ENCODE assay signal across 8 cellular contexts in genomic region chr3:185270262-185270955, GRCh38. TPM values are rescaled to one million over a fixed set of nuclear protein-coding genes. Genes with fewer than 3 reads are reported as not detected.
A peak's percentile ranks its signal among the peaks of the same experiment; 100 is the strongest.
DNase-seq lines count a peak whose midpoint lies in the region; ATAC-seq and TF ChIP-seq lines count a peak whose summit lies in the region.

No MANE protein-coding gene starts in this region.

- TF ChIP-seq RAD21 in IMR-90 (IDR thresholded peaks at IDR 0.05; ENCODE audit: low read length), result peak; percentile 62

- H4K5ac ChIP-seq in IMR-90 (ENCODE audit: low read depth, low read length), result no peak overlapping the region

- no peak overlapping the region for H3K23ac ChIP-seq in IMR-90 (ENCODE audit: low read depth, low read length)

- H3K9me3 ChIP-seq in IMR-90 (ENCODE audit: control insufficient read depth, insufficient read depth, low read length), result no peaks in the 10 kb centered on the region
- no peaks in the 10 kb centered on the region for H3K9me3 ChIP-seq in Peyer's patch
- no peaks in the 10 kb centered on the region for H3K9me3 ChIP-seq in testis

- dilution Hi-C loops in IMR-90 (cut with HindIII; ENCODE audit: low sequenced_read_pairs, unreplicated experiment), result no loop called here

- intact Hi-C loops in IMR-90 (cut with micrococcal nuclease) (loop anchor here (5.0 kb wide), 1 partner anchor 393 kb away; no protein-coding TSS in a partner anchor), testis (cut with DNase I; ENCODE audit: low total_unique reads) (no loop called here)

- DNase-seq in GM03348 (ENCODE audit: low spot score) (peak; percentile 61), IMR-90 (peak; percentile 31), Peyer's patch (no peak), germinal center (ENCODE audit: low spot score) (peak; percentile 25), testis (peak; percentile 25), superior temporal gyrus (ENCODE audit: extremely low spot score) (no peak), occipital lobe (lab: John Stamatoyannopoulos, UW) (no peak)

- H2AK5ac ChIP-seq in IMR-90 (ENCODE audit: low read depth, low read length), result no peak overlapping the region

- ATAC-seq in IMR-90 (ENCODE audit: low read depth) (peak; percentile 89), HG03565 (IDR thresholded peaks at IDR 0.05; ENCODE audit: unreplicated experiment) (no peak)

- WGBS in IMR-90 (ENCODE audit: extremely low coverage in 2 of 2, insufficient read length in 1 of 2), 2 experiments, result no CpG with 5 or more reads among the region's 4 CpGs
- WGBS in testis, 2 donors, result 56 to 61% methylated on average over 4 of the region's 4 CpGs

- H2AK9ac ChIP-seq in IMR-90 (replicated peaks; ENCODE audit: low read depth, low read length, poor library complexity), result no peak overlapping the region

- TF ChIP-seq CTCF in IMR-90 (conservative IDR thresholded peaks at IDR 0.05; ENCODE audit: low read depth, low read length), result peak; percentile 54
- peak in 4 of 6 experiments; percentile 7 to 52 (median 42) for TF ChIP-seq CTCF in Peyer's patch (IDR thresholded peaks at IDR 0.05)
- peak in 2 of 3 experiments; percentile 9 to 15 for TF ChIP-seq CTCF in testis (IDR thresholded peaks at IDR 0.05)

- H3K27ac ChIP-seq in IMR-90 (ENCODE audit: insufficient read depth, low read length) (no peak overlapping the region), Peyer's patch (no peak overlapping the region), testis (no peak overlapping the region)

- TF ChIP-seq POLR2A in IMR-90 (IDR thresholded peaks at IDR 0.05; ENCODE audit: low read depth, low read length) (no peak), Peyer's patch (IDR thresholded peaks at IDR 0.05) (no peak), testis (IDR thresholded peaks at IDR 0.05) (no peak)

- no peak overlapping the region for H3K56ac ChIP-seq in IMR-90 (ENCODE audit: extremely low read depth, insufficient read depth, low read length)

- CTCF ChIA-PET in IMR-90 (lab: Yijun Ruan, JAX), result interaction anchor here (0.6 to 0.8 kb wide), 2 partner anchors 8 to 335 kb away, joined by 4 to 5 read pairs; no protein-coding TSS in a partner anchor

- H3K79me1 ChIP-seq in IMR-90 (ENCODE audit: low read depth in 1 of 2, low read length in 2 of 2), result no peaks in the 10 kb centered on the region

- H3K4me2 ChIP-seq in IMR-90 (ENCODE audit: low read depth, low read length), result no peak overlapping the region

- H3K4me3 ChIP-seq in IMR-90 (ENCODE audit: insufficient read depth, low read depth, low read length) (no peak overlapping the region), Peyer's patch (no peak overlapping the region), testis (no peak overlapping the region)

- no peak overlapping the region for H4K91ac ChIP-seq in IMR-90 (ENCODE audit: insufficient read depth, low read depth, low read length)

- H3K4ac ChIP-seq in IMR-90 (ENCODE audit: low read depth, low read length), result no peak overlapping the region

- H3K9ac ChIP-seq in IMR-90 (ENCODE audit: low read depth, low read length), result no peak overlapping the region

- peaks cover 4% of the 10 kb centered on the region for H3K27me3 ChIP-seq in IMR-90 (ENCODE audit: control insufficient read depth, insufficient read depth, low read length)
- no peaks in the 10 kb centered on the region for H3K27me3 ChIP-seq in Peyer's patch
- no peaks in the 10 kb centered on the region for H3K27me3 ChIP-seq in testis

- H2BK120ac ChIP-seq in IMR-90 (ENCODE audit: low read depth, low read length), result no peak overlapping the region

- H3K36me3 ChIP-seq in IMR-90 (ENCODE audit: control insufficient read depth, insufficient read depth, low read length), result no peaks in the 10 kb centered on the region
- H3K36me3 ChIP-seq in Peyer's patch, result no peaks in the 10 kb centered on the region
- H3K36me3 ChIP-seq in testis (ENCODE audit: low read depth, missing control alignments), result no peaks in the 10 kb centered on the region

- no peak overlapping the region for H4K8ac ChIP-seq in IMR-90 (ENCODE audit: low read depth in 2 of 2, low read length in 2 of 2)

- no TSS peak for BruUV-seq in IMR-90 (replicated peaks; lab: Mats Ljungman, UMichigan)

- H2BK15ac ChIP-seq in IMR-90 (ENCODE audit: low read depth, low read length), result no peak overlapping the region

- H4K20me1 ChIP-seq in IMR-90 (ENCODE audit: insufficient read depth, low read length), result no peaks in the 10 kb centered on the region

- H2BK5ac ChIP-seq in IMR-90 (ENCODE audit: low read depth, low read length, poor library complexity, severe bottlenecking), result no peak overlapping the region

- H3K4me1 ChIP-seq in IMR-90 (ENCODE audit: control insufficient read depth, insufficient read depth, low read length), result no peaks in the 10 kb centered on the region
- H3K4me1 ChIP-seq in Peyer's patch, result no peaks in the 10 kb centered on the region
- no peaks in the 10 kb centered on the region for H3K4me1 ChIP-seq in testis

- in situ Hi-C loops in IMR-90 (cut with MboI; ENCODE audit: low sequenced_read_pairs), result no loop called here

- H3K14ac ChIP-seq in IMR-90 (replicated peaks; ENCODE audit: low read depth, low read length), result no peak overlapping the region

- H3K18ac ChIP-seq in IMR-90 (ENCODE audit: low read depth, low read length), result no peak overlapping the region

- no peaks in the 10 kb centered on the region for H3K9me1 ChIP-seq in IMR-90 (ENCODE audit: insufficient read depth, low read length)

- no peak overlapping the region for H2AFZ ChIP-seq in IMR-90 (replicated peaks; ENCODE audit: low read length, poor library complexity)

- POLR2A ChIA-PET in IMR-90 (lab: Charles Lee; ENCODE audit: unreplicated experiment), result no interaction called here

- H2BK20ac ChIP-seq in IMR-90 (ENCODE audit: low read depth, low read length), result no peak overlapping the region

TF ChIP-seq in IMR-90, 13 proteins besides CTCF, POLR2A, EP300 and RAD21:
- no peak for TF ChIP-seq CEBPB (IDR thresholded peaks at IDR 0.05; ENCODE audit: low read depth, low read length)
- TF ChIP-seq, protein P1, sequence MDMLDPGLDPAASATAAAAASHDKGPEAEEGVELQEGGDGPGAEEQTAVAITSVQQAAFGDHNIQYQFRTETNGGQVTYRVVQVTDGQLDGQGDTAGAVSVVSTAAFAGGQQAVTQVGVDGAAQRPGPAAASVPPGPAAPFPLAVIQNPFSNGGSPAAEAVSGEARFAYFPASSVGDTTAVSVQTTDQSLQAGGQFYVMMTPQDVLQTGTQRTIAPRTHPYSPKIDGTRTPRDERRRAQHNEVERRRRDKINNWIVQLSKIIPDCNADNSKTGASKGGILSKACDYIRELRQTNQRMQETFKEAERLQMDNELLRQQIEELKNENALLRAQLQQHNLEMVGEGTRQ (IDR thresholded peaks at IDR 0.05; ENCODE audit: low read depth, low read length), result no peak
- TF ChIP-seq RFX5 (IDR thresholded peaks at IDR 0.05; ENCODE audit: low read depth, low read length), result no peak
- TF ChIP-seq CHD1 (IDR thresholded peaks at IDR 0.05; ENCODE audit: low read depth, low read length), result no peak
- TF ChIP-seq SMC3 (IDR thresholded peaks at IDR 0.05; ENCODE audit: low read depth, low read length), result peak; percentile 43; the same call in 1 of the 2 replicates
- no peak for TF ChIP-seq MXI1 (IDR thresholded peaks at IDR 0.05; ENCODE audit: borderline replicate concordance, low read depth, low read length)

RNA-seq across cellular contexts. Expression of gene EHHADH, which starts 16.6 kb away (rescaled TPM):
- total RNA-seq in IMR-90 (2012; rRNA removed) (4.2 and 4.7 TPM in 2 replicates), Peyer's patch (10 to 100 TPM; 15.7 to 31.5 (median 21.1) TPM), testis (1 to 10 TPM; 5.2 to 7.5 TPM), occipital lobe (1.4 TPM)
- polyA plus RNA-seq in IMR-90 (2012; rRNA removed) (2.0 TPM in 2 replicates), testis (ENCODE audit: insufficient read depth, low read depth, low replicate concordance) (6.1 TPM)
- polyA plus RNA-seq in IMR-90 (2012; cell fraction: cytosol; rRNA removed), result 0.95 and 1.7 TPM in 2 replicates
- polyA plus RNA-seq in IMR-90 (2012; cell fraction: nucleus; rRNA removed; ENCODE audit: low replicate concordance), result 0.47 and 2.0 TPM in 2 replicates

Comparison
In these comparisons a context has a peak if more than half of its experiments do, and no peak if none do; other contexts are left out.
1. DNase-seq: peak in GM03348 (single experiment), IMR-90 (single experiment), germinal center (single experiment) and testis (single experiment); none in Peyer's patch (0 of 3), superior temporal gyrus (single experiment) and occipital lobe (single experiment).
2. Peak in every context shown above with its lines, with median percentiles within 50 percentile points of each other: CTCF ChIP-seq.